10 cellular contexts compared by ENCODE assay signal in the genomic region with DNA sequence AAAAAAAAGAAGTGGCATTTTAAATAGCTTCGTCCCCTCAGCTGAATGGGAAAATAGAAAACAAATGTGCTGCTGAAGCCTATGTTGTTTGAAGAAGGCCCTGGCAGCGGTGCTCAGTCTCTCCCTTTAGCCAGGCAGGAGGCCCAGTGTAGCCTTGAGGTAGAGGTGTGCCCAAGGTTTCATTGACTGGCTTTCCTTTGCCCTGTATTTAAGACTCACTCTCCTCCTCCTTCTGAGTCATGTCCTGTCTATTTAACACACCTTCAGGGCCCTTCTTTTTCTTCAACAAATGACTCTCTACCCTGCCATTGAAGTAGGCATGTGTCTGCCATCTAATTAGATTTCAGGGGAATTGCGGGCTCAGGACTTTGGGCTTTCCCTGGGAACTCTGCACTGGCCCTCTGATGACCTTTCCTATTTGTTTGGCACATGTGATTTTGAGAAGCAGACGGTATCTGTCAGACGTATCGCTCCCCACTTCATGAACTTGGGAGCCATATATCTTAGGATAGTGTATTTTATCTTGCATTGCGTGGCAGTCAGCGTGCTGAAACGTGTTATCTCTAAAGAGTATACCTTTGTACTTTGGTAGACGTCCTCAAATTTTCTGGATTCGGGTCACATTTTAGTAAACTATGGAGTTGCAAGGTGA. TPM values are rescaled to one million over a fixed set of nuclear protein-coding genes. Genes with fewer than 3 reads are reported as not detected.
DNase-seq lines count a peak whose midpoint lies in the region; ATAC-seq, FAIRE-seq and TF ChIP-seq lines count a peak whose summit lies in the region.
"Had no signal": no experiment of that assay in that cellular context is flagged by ENCODE, and none has a peak within 500 bp of the region (broad histone marks: within the 10 kb centered on the region; RNA-seq: fewer than 3 reads in every experiment).

No MANE protein-coding gene starts in this region.

- dilution Hi-C loops in IMR-90 (cut with HindIII; ENCODE audit: low sequenced_read_pairs, unreplicated experiment): no loop called here

- H3K9me3 ChIP-seq in IMR-90 (ENCODE audit: control insufficient read depth, insufficient read depth, low read length) (no peaks in the 10 kb centered on the region), GM12878 (replicated peaks; ENCODE audit: control insufficient read depth, insufficient read depth, low read length) (no peaks in the 10 kb centered on the region), pancreas (no peaks in the 10 kb centered on the region)

- TF ChIP-seq CTCF in IMR-90 (conservative IDR thresholded peaks at IDR 0.05; ENCODE audit: low read depth, low read length): no peak
- no peak for TF ChIP-seq CTCF in GM12878 (IDR thresholded peaks at IDR 0.05 in 2 of 3, conservative IDR thresholded peaks at IDR 0.05 in 1 of 3; ENCODE audit: control insufficient read depth in 2 of 3, extremely low read depth in 1 of 3, insufficient read depth in 1 of 3, low read depth in 3 of 3, low read length in 3 of 3)
- TF ChIP-seq CTCF in pancreas (IDR thresholded peaks at IDR 0.05): no peak

- no peak overlapping the region for H3K23ac ChIP-seq in IMR-90 (ENCODE audit: low read depth, low read length)

- H3K27me3 ChIP-seq in IMR-90 (ENCODE audit: control insufficient read depth, insufficient read depth, low read length) (no peaks in the 10 kb centered on the region), GM12878 (replicated peaks in 1 of 2; ENCODE audit: control insufficient read depth in 2 of 2, insufficient read depth in 2 of 2, low read length in 1 of 2) (no peaks in the 10 kb centered on the region), pancreas (no peaks in the 10 kb centered on the region)

- 72% methylated on average over 3 of the region's 11 CpGs; no CpG with 5 or more reads in 1 of the 2 experiments for WGBS in IMR-90 (ENCODE audit: extremely low coverage in 2 of 2, insufficient read length in 1 of 2), 2 experiments
- WGBS in GM12878 (ENCODE audit: insufficient coverage, insufficient replicate concordance, low lambda C conversion rate, missing lambda C conversion rate): 92% methylated on average over 11 of the region's 11 CpGs
- 40 to 46% methylated on average over 11 of the region's 11 CpGs for WGBS in pancreas, 2 donors

- no peak overlapping the region for H3K9ac ChIP-seq in IMR-90 (ENCODE audit: low read depth, low read length)
- H3K9ac ChIP-seq in GM12878 (ENCODE audit: control insufficient read depth, insufficient read depth, low read length): no peak overlapping the region

- TF ChIP-seq EP300 in GM12878 (IDR thresholded peaks at IDR 0.05; ENCODE audit: borderline replicate concordance in 1 of 2, control insufficient read depth in 1 of 2, low read depth in 2 of 2, low read length in 2 of 2): no peak

- H3K9me1 ChIP-seq in IMR-90 (ENCODE audit: insufficient read depth, low read length): peaks cover 33% of the 10 kb centered on the region

- H3K79me1 ChIP-seq in IMR-90 (ENCODE audit: low read depth in 1 of 2, low read length in 2 of 2): peaks cover 54 to 71% of the 10 kb centered on the region in 2 experiments

- H2BK120ac ChIP-seq in IMR-90 (ENCODE audit: low read depth, low read length): no peak overlapping the region

- no peak for DNase-seq in IMR-90
- no peak for DNase-seq in GM12878 (ENCODE audit: low read depth, low spot score)
- DNase-seq in pancreas: peak in 1 of 6 donors; percentile 52
- no peak for DNase-seq in NCI-H2081 treated with DMSO at 0.1 percent for 48 hours (lab: John Stamatoyannopoulos, UW)
- no peak for DNase-seq in NCI-H345 treated with DMSO at 0.1 percent for 48 hours (lab: John Stamatoyannopoulos, UW; ENCODE audit: unreplicated experiment)
- DNase-seq: DND-41, islet precursor cell, MM.1S had no signal

- peaks cover 10% of the 10 kb centered on the region for H3K79me2 ChIP-seq in GM12878 (ENCODE audit: control insufficient read depth, insufficient read depth, low read length)

- H3K56ac ChIP-seq in IMR-90 (ENCODE audit: extremely low read depth, insufficient read depth, low read length): no peak overlapping the region

- H3K14ac ChIP-seq in IMR-90 (replicated peaks; ENCODE audit: low read depth, low read length): no peak overlapping the region

- H4K91ac ChIP-seq in IMR-90 (ENCODE audit: insufficient read depth, low read depth, low read length): no peak overlapping the region

- H4K20me1 ChIP-seq in IMR-90 (ENCODE audit: insufficient read depth, low read length) (peaks cover 10% of the 10 kb centered on the region; the same call in 1 of the 2 replicates), GM12878 (ENCODE audit: control insufficient read depth, insufficient read depth) (no peaks in the 10 kb centered on the region)

- no peak overlapping the region for H2AK5ac ChIP-seq in IMR-90 (ENCODE audit: low read depth, low read length)

- SMC1A ChIA-PET in GM12878 (lab: Charles Lee; ENCODE audit: uncharacterized antibody, unreplicated experiment): no interaction called here

- H3K36me3 ChIP-seq in IMR-90 (ENCODE audit: control insufficient read depth, insufficient read depth, low read length): peaks cover 1% of the 10 kb centered on the region; the same call in 1 of the 2 replicates
- no peaks in the 10 kb centered on the region for H3K36me3 ChIP-seq in GM12878 (ENCODE audit: control insufficient read depth in 2 of 2, insufficient read depth in 2 of 2, low read length in 1 of 2)
- no peaks in the 10 kb centered on the region for H3K36me3 ChIP-seq in pancreas

- no peak overlapping the region for H3K27ac ChIP-seq in IMR-90 (ENCODE audit: insufficient read depth, low read length)
- H3K27ac ChIP-seq in GM12878 (ENCODE audit: control insufficient read depth, insufficient read depth): no peak overlapping the region
- H3K27ac ChIP-seq in pancreas: no peak overlapping the region

- H3K18ac ChIP-seq in IMR-90 (ENCODE audit: low read depth, low read length): no peak overlapping the region

- no peak overlapping the region for H4K5ac ChIP-seq in IMR-90 (ENCODE audit: low read depth, low read length)

- no peak overlapping the region for H3K4ac ChIP-seq in IMR-90 (ENCODE audit: low read depth, low read length)

- peak overlapping the region; percentile 71 for H2AK9ac ChIP-seq in IMR-90 (replicated peaks; ENCODE audit: low read depth, low read length, poor library complexity)

- H2BK15ac ChIP-seq in IMR-90 (ENCODE audit: low read depth, low read length): no peak overlapping the region

- no peak overlapping the region for H4K8ac ChIP-seq in IMR-90 (ENCODE audit: low read depth in 2 of 2, low read length in 2 of 2)

- CTCF ChIA-PET in IMR-90 (lab: Yijun Ruan, JAX): interaction anchor here (0.6 to 0.7 kb wide), 2 partner anchors 292 to 485 kb away, joined by 3 to 5 read pairs; no protein-coding TSS in a partner anchor
- CTCF ChIA-PET in GM12878 (lab: Yijun Ruan, JAX): interaction anchor here (0.7 to 2.2 kb wide), 2 partner anchors 25 to 143 kb away, joined by 3 to 10 read pairs; no protein-coding TSS in a partner anchor

- ATAC-seq in IMR-90 (ENCODE audit: low read depth) (no peak), GM12878 (no peak), pancreas (peak; percentile 27 to 59 (median 38)), GM19397 (IDR thresholded peaks at IDR 0.05; ENCODE audit: unreplicated experiment) (no peak)

- BruUV-seq in IMR-90 (replicated peaks; lab: Mats Ljungman, UMichigan): no TSS peak
- BruUV-seq in GM12878 (replicated peaks; lab: Mats Ljungman, UMichigan): TSS peak; percentile 27

- H2BK20ac ChIP-seq in IMR-90 (ENCODE audit: low read depth, low read length): no peak overlapping the region

- H3K4me1 ChIP-seq in IMR-90 (ENCODE audit: control insufficient read depth, insufficient read depth, low read length): peaks cover 7% of the 10 kb centered on the region
- H3K4me1 ChIP-seq in GM12878 (ENCODE audit: control insufficient read depth, insufficient read depth, low read length): peaks cover 4% of the 10 kb centered on the region
- H3K4me1 ChIP-seq in pancreas: peaks cover 6 to 17% (median 13%) of the 10 kb centered on the region in 3 donors

- intact Hi-C loops in IMR-90 (cut with micrococcal nuclease): no loop called here
- intact Hi-C loops in GM12878 (cut with micrococcal nuclease; ENCODE audit: unreplicated experiment): no loop called here
- intact Hi-C loops in pancreas (cut with DNase I): no loop called here

- FAIRE-seq in GM12878 (lab: Jason Lieb, UNC) (no peak), pancreas (lab: Jason Lieb, UNC) (no peak)
- FAIRE-seq: GM12891 had no signal

- POLR2A ChIA-PET in IMR-90 (lab: Charles Lee; ENCODE audit: unreplicated experiment): interaction anchor here (0.6 to 0.7 kb wide), 3 partner anchors 10 to 487 kb away, joined by 4 to 18 read pairs (median 11); no protein-coding TSS in a partner anchor
- POLR2A ChIA-PET in GM12878 (lab: Charles Lee): interaction anchor here (0.6 kb wide), 2 partner anchors 99 to 253 kb away, joined by 5 to 7 read pairs; no protein-coding TSS in a partner anchor

- in situ Hi-C loops in IMR-90 (cut with MboI; ENCODE audit: low sequenced_read_pairs): no loop called here
- in situ Hi-C loops in GM12878 (cut with MboI): no loop called here

- H2BK5ac ChIP-seq in IMR-90 (ENCODE audit: low read depth, low read length, poor library complexity, severe bottlenecking): no peak overlapping the region

- TF ChIP-seq RAD21 in IMR-90 (IDR thresholded peaks at IDR 0.05; ENCODE audit: low read length) (no peak), GM12878 (IDR thresholded peaks at IDR 0.05; ENCODE audit: insufficient read depth, low read depth, low read length) (no peak)

- H3K4me2 ChIP-seq in IMR-90 (ENCODE audit: low read depth, low read length): no peak overlapping the region
- H3K4me2 ChIP-seq in GM12878 (ENCODE audit: control insufficient read depth, insufficient read depth): no peak overlapping the region

- H2AFZ ChIP-seq in IMR-90 (replicated peaks; ENCODE audit: low read length, poor library complexity) (no peak overlapping the region), GM12878 (ENCODE audit: control insufficient read depth, low read depth, low read length) (no peak overlapping the region)

- TF ChIP-seq POLR2A in IMR-90 (IDR thresholded peaks at IDR 0.05; ENCODE audit: low read depth, low read length) (no peak), GM12878 (IDR thresholded peaks at IDR 0.05; ENCODE audit: low read depth, low read length) (no peak)

- RAD21 ChIA-PET in GM12878 (lab: Charles Lee; ENCODE audit: unreplicated experiment): no interaction called here

- H3K4me3 ChIP-seq in IMR-90 (ENCODE audit: insufficient read depth, low read depth, low read length) (no peak overlapping the region), GM12878 (no peak overlapping the region), pancreas (no peak overlapping the region)

RNA-seq across cellular contexts. Expression of a gene that starts 4.3 kb away (rescaled TPM):
- total RNA-seq in IMR-90 (2012; rRNA removed) (12.2 and 12.5 TPM in 2 replicates), GM12878 (2014; rRNA removed) (13.6 and 15.8 TPM in 2 replicates), GM12878 (2014; rRNA removed; fragmentation: Illumina TruSeq; extraction: Trizol) (6.2 and 8.1 TPM in 2 replicates), GM12878 (2021) (22.6 and 26.5 TPM in 2 replicates), pancreas (10 to 100 TPM; 12.9 to 26.7 (median 15.4) TPM)
- polyA plus RNA-seq in IMR-90 (2012; rRNA removed) (34.2 and 35.8 TPM in 2 replicates), GM12878 (2011; rRNA removed) (10.8 and 18.0 TPM in 2 replicates), GM12878 (2014; fragmentation: Illumina TruSeq; extraction: Trizol) (7.0 and 13.9 TPM in 2 replicates), GM12878 (2014; fragmentation: Nextera tagmentation; extraction: Ambion mirVana) (under 1 TPM; 0.11 to 0.42 TPM), GM12878 (2014; rRNA removed) (18.9 and 23.9 TPM in 2 replicates), GM12878 (2016; fragmentation: Nextera tagmentation; extraction: Ambion mirVana) (10 to 100 TPM; 10.0 to 11.7 TPM), pancreas (10 to 100 TPM; 43.9 to 44.5 TPM)
- 32.2 and 36.9 TPM in 2 replicates for polyA plus RNA-seq in IMR-90 (2012; cell fraction: cytosol; rRNA removed)
- polyA plus RNA-seq in IMR-90 (2012; cell fraction: nucleus; rRNA removed; ENCODE audit: low replicate concordance): 136 and 192 TPM in 2 replicates
- 21.5 and 21.7 TPM in 2 replicates for total RNA-seq in GM12878 (2013; cell fraction: nucleolus; rRNA removed)
- 9.2 TPM for polyA plus RNA-seq in GM12878 (2011; ENCODE audit: low read depth)
- 16.8 and 18.8 TPM in 2 replicates for polyA plus RNA-seq in GM12878 (2011; cell fraction: cytosol; rRNA removed)
- polyA plus RNA-seq in GM12878 (2011; cell fraction: nucleus; rRNA removed): 70.5 and 83.5 TPM in 2 replicates
- polyA plus RNA-seq in GM12878 (2012): 14.3 and 17.2 TPM in 2 replicates
- polyA minus RNA-seq in GM12878 (2011; rRNA and poly(A)+ RNA removed): 9.9 and 12.4 TPM in 2 replicates
- polyA minus RNA-seq in GM12878 (2011; cell fraction: cytosol; rRNA and poly(A)+ RNA removed): 3.2 and 6.5 TPM in 2 replicates
- polyA minus RNA-seq in GM12878 (2011; cell fraction: nucleus; rRNA and poly(A)+ RNA removed): 10.3 and 15.7 TPM in 2 replicates

RNA-seq across cellular contexts. Expression of a gene that starts 26.4 kb away (rescaled TPM):
- total RNA-seq in IMR-90 (2012; rRNA removed) (0.90 and 1.1 TPM in 2 replicates), GM12878 (2014; rRNA removed) (0.11 and 0.34 TPM in 2 replicates), GM12878 (2014; rRNA removed; fragmentation: Illumina TruSeq; extraction: Trizol) (not detected in 2 replicates), GM12878 (2021) (0.38 and 0.40 TPM in 2 replicates), pancreas (1 to 10 TPM in 1 of 6 donors, under 1 TPM in 3, not detected in 2; 0.22 to 1.1 (median 0.34) TPM)
- polyA plus RNA-seq in IMR-90 (2012; rRNA removed) (2.8 and 3.0 TPM in 2 replicates), GM12878 (2011; rRNA removed) (0.10 and 0.37 TPM in 2 replicates), GM12878 (2014; fragmentation: Illumina TruSeq; extraction: Trizol) (not detected in 2 replicates), GM12878 (2014; fragmentation: Nextera tagmentation; extraction: Ambion mirVana) (under 1 TPM in 1 of 2 experiments, not detected in 1; 0.03 TPM), GM12878 (2014; rRNA removed) (0.47 and 0.55 TPM in 2 replicates), GM12878 (2016; fragmentation: Nextera tagmentation; extraction: Ambion mirVana) (under 1 TPM in 1 of 2 experiments, not detected in 1; 0.40 TPM), pancreas (under 1 TPM; 0.26 to 0.30 TPM)
- polyA plus RNA-seq in IMR-90 (2012; cell fraction: cytosol; rRNA removed): 5.5 and 6.7 TPM in 2 replicates
- polyA plus RNA-seq in IMR-90 (2012; cell fraction: nucleus; rRNA removed; ENCODE audit: low replicate concordance): 1.4 and 4.8 TPM in 2 replicates
- 1.3 and 1.4 TPM in 2 replicates for total RNA-seq in GM12878 (2013; cell fraction: nucleolus; rRNA removed)
- 0.37 TPM for polyA plus RNA-seq in GM12878 (2011; ENCODE audit: low read depth)
- polyA plus RNA-seq in GM12878 (2011; cell fraction: cytosol; rRNA removed): 0.79 and 1.0 TPM in 2 replicates
- 1.5 and 1.9 TPM in 2 replicates for polyA plus RNA-seq in GM12878 (2011; cell fraction: nucleus; rRNA removed)
- 0.50 and 1.8 TPM in 2 replicates for polyA plus RNA-seq in GM12878 (2012)
- polyA minus RNA-seq in GM12878 (2011; rRNA and poly(A)+ RNA removed): 0.66 and 0.67 TPM in 2 replicates
- not detected in 2 replicates for polyA minus RNA-seq in GM12878 (2011; cell fraction: cytosol; rRNA and poly(A)+ RNA removed)
- polyA minus RNA-seq in GM12878 (2011; cell fraction: nucleus; rRNA and poly(A)+ RNA removed): 0.24 and 0.57 TPM in 2 replicates

RNA-seq across cellular contexts. Expression of a gene that starts 28.4 kb away (rescaled TPM):
- under 0.01 TPM in 2 replicates for total RNA-seq in IMR-90 (2012; rRNA removed)
- polyA plus RNA-seq in IMR-90 (2012; rRNA removed): 0.23 and 0.31 TPM in 2 replicates
- polyA plus RNA-seq in IMR-90 (2012; cell fraction: cytosol; rRNA removed): 0.51 and 0.55 TPM in 2 replicates
- polyA plus RNA-seq in IMR-90 (2012; cell fraction: nucleus; rRNA removed; ENCODE audit: low replicate concordance): 0.26 and 0.49 TPM in 2 replicates
- total RNA-seq in GM12878 (2013; cell fraction: nucleolus; rRNA removed): 0.23 and 0.51 TPM in 2 replicates
- total RNA-seq in GM12878 (2014; rRNA removed): not detected in 2 replicates
- total RNA-seq in GM12878 (2014; rRNA removed; fragmentation: Illumina TruSeq; extraction: Trizol): not detected in 2 replicates
- total RNA-seq in GM12878 (2021): 0.13 and 0.19 TPM in 2 replicates
- polyA plus RNA-seq in GM12878 (2011; ENCODE audit: low read depth): not detected
- polyA plus RNA-seq in GM12878 (2011; rRNA removed): not detected in 2 replicates
- 0.03 TPM in 2 replicates for polyA plus RNA-seq in GM12878 (2011; cell fraction: cytosol; rRNA removed)
- 0.09 and 0.15 TPM in 2 replicates for polyA plus RNA-seq in GM12878 (2011; cell fraction: nucleus; rRNA removed)
- polyA plus RNA-seq in GM12878 (2012): not detected in 2 replicates
- not detected in 2 replicates for polyA plus RNA-seq in GM12878 (2014; fragmentation: Illumina TruSeq; extraction: Trizol)
- not detected for polyA plus RNA-seq in GM12878 (2014; fragmentation: Nextera tagmentation; extraction: Ambion mirVana)
- polyA plus RNA-seq in GM12878 (2014; rRNA removed): 0.09 TPM in 1 of 2 replicates, not detected in the other
- not detected for polyA plus RNA-seq in GM12878 (2016; fragmentation: Nextera tagmentation; extraction: Ambion mirVana)
- 0.15 TPM in 1 of 2 replicates, not detected in the other for polyA minus RNA-seq in GM12878 (2011; rRNA and poly(A)+ RNA removed)
- polyA minus RNA-seq in GM12878 (2011; cell fraction: cytosol; rRNA and poly(A)+ RNA removed): not detected in 2 replicates
- 0.60 and 0.86 TPM in 2 replicates for polyA minus RNA-seq in GM12878 (2011; cell fraction: nucleus; rRNA and poly(A)+ RNA removed)
- total RNA-seq in pancreas: 1 to 10 TPM in 1 of 6 donors, under 1 TPM in 5; 0.60 to 1.1 (median 0.82) TPM
- 1 to 10 TPM in 1 of 2 donors, under 1 TPM in 1; 0.38 to 1.5 TPM for polyA plus RNA-seq in pancreas

RNA-seq across cellular contexts. Expression of a gene that starts 35.0 kb away (rescaled TPM):
- total RNA-seq in IMR-90 (2012; rRNA removed) (114 and 120 TPM in 2 replicates), GM12878 (2014; rRNA removed) (45.0 and 46.5 TPM in 2 replicates), GM12878 (2014; rRNA removed; fragmentation: Illumina TruSeq; extraction: Trizol) (20.2 and 20.5 TPM in 2 replicates), GM12878 (2021) (43.0 and 47.6 TPM in 2 replicates), pancreas (10 to 100 TPM; 60.6 to 81.1 (median 69.7) TPM)
- polyA plus RNA-seq in IMR-90 (2012; rRNA removed) (193 and 207 TPM in 2 replicates), GM12878 (2011; rRNA removed) (38.2 and 88.8 TPM in 2 replicates), GM12878 (2014; fragmentation: Illumina TruSeq; extraction: Trizol) (33.5 and 42.4 TPM in 2 replicates), GM12878 (2014; fragmentation: Nextera tagmentation; extraction: Ambion mirVana) (10 to 100 TPM; 25.0 to 29.8 TPM), GM12878 (2014; rRNA removed) (36.6 and 44.3 TPM in 2 replicates), GM12878 (2016; fragmentation: Nextera tagmentation; extraction: Ambion mirVana) (10 to 100 TPM; 60.4 TPM), pancreas (10 to 100 TPM; 60.3 to 92.2 TPM)
- 112 and 320 TPM in 2 replicates for polyA plus RNA-seq in IMR-90 (2012; cell fraction: cytosol; rRNA removed)
- 295 and 320 TPM in 2 replicates for polyA plus RNA-seq in IMR-90 (2012; cell fraction: nucleus; rRNA removed; ENCODE audit: low replicate concordance)
- total RNA-seq in GM12878 (2013; cell fraction: nucleolus; rRNA removed): 44.9 and 46.2 TPM in 2 replicates
- polyA plus RNA-seq in GM12878 (2011; ENCODE audit: low read depth): 29.7 TPM
- polyA plus RNA-seq in GM12878 (2011; cell fraction: cytosol; rRNA removed): 59.6 and 67.2 TPM in 2 replicates
- polyA plus RNA-seq in GM12878 (2011; cell fraction: nucleus; rRNA removed): 129 and 158 TPM in 2 replicates
- 48.1 and 48.5 TPM in 2 replicates for polyA plus RNA-seq in GM12878 (2012)
- polyA minus RNA-seq in GM12878 (2011; rRNA and poly(A)+ RNA removed): 80.2 and 138 TPM in 2 replicates
- polyA minus RNA-seq in GM12878 (2011; cell fraction: cytosol; rRNA and poly(A)+ RNA removed): 14.8 and 20.0 TPM in 2 replicates
- polyA minus RNA-seq in GM12878 (2011; cell fraction: nucleus; rRNA and poly(A)+ RNA removed): 35.5 and 44.6 TPM in 2 replicates

RNA-seq across cellular contexts. Expression of a gene that starts 35.2 kb away (rescaled TPM):
- total RNA-seq in IMR-90 (2012; rRNA removed) (69.4 and 72.6 TPM in 2 replicates), GM12878 (2014; rRNA removed) (40.0 and 42.8 TPM in 2 replicates), GM12878 (2014; rRNA removed; fragmentation: Illumina TruSeq; extraction: Trizol) (39.0 and 40.7 TPM in 2 replicates), GM12878 (2021) (48.9 and 51.2 TPM in 2 replicates), pancreas (10 to 100 TPM; 10.2 to 20.9 (median 18.8) TPM)
- polyA plus RNA-seq in IMR-90 (2012; rRNA removed) (46.1 and 48.4 TPM in 2 replicates), GM12878 (2011; rRNA removed) (93.5 and 108 TPM in 2 replicates), GM12878 (2014; fragmentation: Illumina TruSeq; extraction: Trizol) (63.9 and 96.9 TPM in 2 replicates), GM12878 (2014; fragmentation: Nextera tagmentation; extraction: Ambion mirVana) (100 to 1,000 TPM; 164 to 180 TPM), GM12878 (2014; rRNA removed) (51.2 and 53.9 TPM in 2 replicates), GM12878 (2016; fragmentation: Nextera tagmentation; extraction: Ambion mirVana) (10 to 100 TPM; 68.5 to 72.1 TPM), pancreas (10 to 100 TPM; 15.7 to 31.3 TPM)
- 15.8 and 35.9 TPM in 2 replicates for polyA plus RNA-seq in IMR-90 (2012; cell fraction: cytosol; rRNA removed)
- polyA plus RNA-seq in IMR-90 (2012; cell fraction: nucleus; rRNA removed; ENCODE audit: low replicate concordance): 38.4 and 105 TPM in 2 replicates
- 64.7 and 70.1 TPM in 2 replicates for total RNA-seq in GM12878 (2013; cell fraction: nucleolus; rRNA removed)
- 46.5 TPM for polyA plus RNA-seq in GM12878 (2011; ENCODE audit: low read depth)
- polyA plus RNA-seq in GM12878 (2011; cell fraction: cytosol; rRNA removed): 73.3 and 83.3 TPM in 2 replicates
- polyA plus RNA-seq in GM12878 (2011; cell fraction: nucleus; rRNA removed): 116 and 136 TPM in 2 replicates
- polyA plus RNA-seq in GM12878 (2012): 43.7 and 55.9 TPM in 2 replicates
- polyA minus RNA-seq in GM12878 (2011; rRNA and poly(A)+ RNA removed): 63.9 and 89.8 TPM in 2 replicates
- polyA minus RNA-seq in GM12878 (2011; cell fraction: cytosol; rRNA and poly(A)+ RNA removed): 14.0 and 19.0 TPM in 2 replicates
- polyA minus RNA-seq in GM12878 (2011; cell fraction: nucleus; rRNA and poly(A)+ RNA removed): 19.8 and 20.5 TPM in 2 replicates

Comparison
In these comparisons a context has a peak if more than half of its experiments do, and no peak if none do; other contexts are left out.
1. ATAC-seq: peak in pancreas (4 of 4); none in IMR-90 (single experiment), GM12878 (single experiment) and GM19397 (single experiment).